11 cellular contexts compared by ENCODE assay signal in the genomic region with DNA sequence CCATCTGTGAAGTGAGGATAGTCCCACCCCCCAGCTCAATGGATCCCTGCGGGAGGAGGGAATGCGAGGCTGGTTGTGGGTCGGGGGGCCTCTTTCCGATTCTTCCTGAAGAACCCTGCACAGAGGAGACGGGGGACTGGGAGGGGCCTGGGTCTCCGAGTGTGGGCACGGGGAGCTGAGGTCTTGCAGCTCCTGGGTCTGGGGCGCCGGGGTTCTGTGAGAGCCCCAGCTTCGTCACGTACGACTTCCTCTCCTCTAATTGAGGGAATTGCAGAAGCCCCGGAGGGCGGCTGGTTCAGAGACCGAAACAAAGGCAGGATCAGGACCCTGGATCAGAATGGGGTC.
A peak's percentile ranks its signal among the peaks of the same experiment; 100 is the strongest.
DNase-seq lines count a peak whose midpoint lies in the region; ATAC-seq and TF ChIP-seq lines count a peak whose summit lies in the region.
"Had no signal": no experiment of that assay in that cellular context is flagged by ENCODE, and none has a peak within 500 bp of the region (broad histone marks: within the 10 kb centered on the region; RNA-seq: fewer than 3 reads in every experiment).

No MANE protein-coding gene starts in this region.

- peaks cover 4% of the 10 kb centered on the region for H3K4me1 ChIP-seq in psoas muscle

- 57 to 70% (median 65%) methylated on average over 15 of the region's 15 CpGs for WGBS in psoas muscle, 3 donors

- intact Hi-C loops in psoas muscle (cut with DNase I): loop anchor here (2.0 to 10.0 kb wide), 7 partner anchors 776 to 1243 kb away; no protein-coding TSS in a partner anchor

- H3K4me3 ChIP-seq in epithelial cell of proximal tubule (ENCODE audit: low read depth, low read length) (peak overlapping the region; percentile 10), psoas muscle (peak overlapping the region; percentile 42)
- H3K4me3 ChIP-seq: colonic mucosa, left lung had no signal

- H3K27ac ChIP-seq in psoas muscle: no peak overlapping the region
- H3K27ac ChIP-seq: colonic mucosa, left lung had no signal

- ATAC-seq in psoas muscle: peak in 1 of 4 donors; percentile 7

- no peak for TF ChIP-seq CTCF in epithelial cell of proximal tubule (conservative IDR thresholded peaks at IDR 0.05; ENCODE audit: low read depth, low read length)
- TF ChIP-seq CTCF in psoas muscle (IDR thresholded peaks at IDR 0.05): no peak

- no peaks in the 10 kb centered on the region for H3K9me3 ChIP-seq in psoas muscle
- H3K9me3 ChIP-seq: colonic mucosa, left lung had no signal

- H3K36me3 ChIP-seq in psoas muscle (ENCODE audit: insufficient read depth in 1 of 2, low read depth in 1 of 2): no peaks in the 10 kb centered on the region
- H3K36me3 ChIP-seq: colonic mucosa, left lung had no signal

- H3K27me3 ChIP-seq in psoas muscle (ENCODE audit: insufficient read depth in 3 of 3, low read length in 2 of 3): no peaks in the 10 kb centered on the region
- H3K27me3 ChIP-seq: colonic mucosa had no signal

- DNase-seq in D341Med (ENCODE audit: low spot score): peak; percentile 32
- peak; percentile 17 to 26 for DNase-seq in Kasumi-1 (lab: John Stamatoyannopoulos, UW)
- no peak for DNase-seq in epithelial cell of proximal tubule (ENCODE audit: low read depth)
- no peak for DNase-seq in psoas muscle
- no peak for DNase-seq in RPMI8226
- no peak for DNase-seq in NCI-H1092 treated with DMSO at 0.1 percent for 48 hours (lab: John Stamatoyannopoulos, UW)
- no peak for DNase-seq in GM19240 (ENCODE audit: insufficient read length, low spot score)
- DNase-seq: GF-D8, NCI-H1436 treated with DMSO at 0.1 percent for 48 hours had no signal

Comparison
In these comparisons a context has a peak if more than half of its experiments do, and no peak if none do; other contexts are left out.
1. DNase-seq: peak in D341Med (single experiment) and Kasumi-1 (2 of 2); none in epithelial cell of proximal tubule (single experiment), psoas muscle (0 of 2), RPMI8226 (single experiment), NCI-H1092 treated with DMSO at 0.1 percent for 48 hours (single experiment) and GM19240 (single experiment).